In the genomic region with DNA sequence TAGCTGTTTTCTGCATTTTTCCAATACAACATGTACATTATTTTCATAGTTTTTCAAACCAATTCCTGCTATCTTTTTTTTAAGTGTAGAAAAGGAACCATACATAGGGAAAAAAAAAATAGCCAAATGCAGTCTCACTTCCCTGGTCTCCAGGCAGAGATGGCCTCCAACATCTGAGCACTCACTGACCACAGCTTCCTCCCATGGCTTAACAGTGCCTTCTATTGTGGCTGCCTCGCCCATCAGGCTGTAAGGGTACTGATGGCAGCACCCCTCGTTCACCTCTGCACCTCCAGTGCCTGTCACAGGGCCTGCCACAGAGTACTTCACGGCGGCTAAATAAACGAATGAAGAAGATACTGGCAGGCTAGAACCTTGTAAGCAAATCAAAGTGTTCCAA, we compare ENCODE assay signal across 22 cellular contexts.
"Had no signal": no experiment of that assay in that cellular context is flagged by ENCODE, and none has a peak within 500 bp of the region (broad histone marks: within the 10 kb centered on the region; RNA-seq: fewer than 3 reads in every experiment).

No MANE protein-coding gene starts in this region.

- H3K4me2 ChIP-seq: PC-9 had no signal

- H3K4me1 Mint-ChIP-seq: activated naive CD4-positive, alpha-beta T cell treated with anti-CD3 and anti-CD28 coated beads, Interleukin-2, amount 50 U/mL, for 24 hours; T-cell had no signal

- H3K4me1 ChIP-seq: breast epithelium had no signal

- H3K9me3 ChIP-seq: breast epithelium had no signal

- H3K27ac ChIP-seq: breast epithelium, PC-9, WERI-Rb-1 had no signal

- H3K27me3 ChIP-seq: breast epithelium had no signal

- H3K36me3 ChIP-seq: breast epithelium, WERI-Rb-1 had no signal

- H3K4me3 Mint-ChIP-seq: activated CD8-positive, alpha-beta T cell treated with anti-CD3 and anti-CD28 coated beads, Interleukin-2, amount 10 ng/mL, durations not matched to agents 7 days and 5 days; activated naive CD4-positive, alpha-beta T cell treated with anti-CD3 and anti-CD28 coated beads, Interleukin-2, amount 50 U/mL, for 24 hours; T-cell had no signal

- DNase-seq: activated CD4-positive, alpha-beta T cell treated with anti-CD3 and anti-CD28 coated beads for 4 hours; activated CD8-positive, alpha-beta memory T cell treated with anti-CD3 and anti-CD28 coated beads, Interleukin-2, amount 50 U/mL, for 48 hours; activated CD8-positive, alpha-beta T cell treated with anti-CD3 and anti-CD28 coated beads, Interleukin-2, amount 10 ng/mL, durations not matched to agents 7 days and 5 days; activated naive CD4-positive, alpha-beta T cell; activated T-cell treated with anti-CD3 and anti-CD28 coated beads, Interleukin-2, amount 50 U/mL, for 1 hour; aorta; caudate nucleus; KBM-7; NCI-H1092 treated with DMSO at 0.1 percent for 48 hours; NCI-H1417 treated with DMSO at 0.1 percent for 48 hours; NCI-H1694; NCI-H2029; NCI-H2107; NCI-H2171 treated with DMSO at 0.1 percent for 48 hours; NCI-H510A treated with DMSO at 0.1 percent for 48 hours; PC-9; SHP77 treated with DMSO at 0.1 percent for 48 hours; T-cell; WERI-Rb-1 had no signal

- H3K9me3 Mint-ChIP-seq: activated naive CD4-positive, alpha-beta T cell treated with anti-CD3 and anti-CD28 coated beads, Interleukin-2, amount 50 U/mL, for 24 hours had no signal

- H3K4me3 ChIP-seq: breast epithelium, PC-9 had no signal

- H3K36me3 Mint-ChIP-seq: activated naive CD4-positive, alpha-beta T cell treated with anti-CD3 and anti-CD28 coated beads, Interleukin-2, amount 50 U/mL, for 24 hours; T-cell had no signal

- H3K27ac Mint-ChIP-seq: activated CD8-positive, alpha-beta T cell treated with anti-CD3 and anti-CD28 coated beads, Interleukin-2, amount 10 ng/mL, durations not matched to agents 7 days and 5 days; activated naive CD4-positive, alpha-beta T cell treated with anti-CD3 and anti-CD28 coated beads, Interleukin-2, amount 50 U/mL, for 24 hours; T-cell had no signal

- ATAC-seq: activated CD4-positive, CD25-positive, alpha-beta regulatory T cell treated with anti-CD3 and anti-CD28 coated beads, Interleukin-2, amount 50 U/mL, for 24 hours; activated CD8-positive, alpha-beta T cell treated with anti-CD3 and anti-CD28 coated beads, Interleukin-2, amount 10 ng/mL, durations not matched to agents 7 days and 5 days; T-cell had no signal
